Comparison of ENCODE assay signal across 24 cellular contexts in the genomic region with DNA sequence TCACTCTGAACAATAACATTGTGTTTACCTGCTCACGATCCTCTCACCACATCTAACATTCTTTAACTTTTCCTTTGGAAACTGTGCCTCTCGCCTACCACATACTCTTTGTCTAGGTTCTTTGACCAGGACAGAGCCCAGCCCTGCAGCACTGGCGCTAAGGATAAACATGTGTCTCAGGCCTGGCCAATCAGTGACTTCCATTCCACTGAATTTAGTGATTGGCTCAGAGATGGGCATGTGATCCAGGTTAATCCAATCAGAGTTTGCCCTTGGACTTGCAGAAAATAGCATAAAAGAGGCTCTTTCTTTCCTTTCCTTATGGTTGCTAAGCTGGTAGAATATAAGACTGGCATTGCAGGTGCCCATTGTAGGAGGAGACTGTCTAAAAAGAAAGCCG.
DNase-seq lines count a peak whose midpoint lies in the region; ATAC-seq and TF ChIP-seq lines count a peak whose summit lies in the region.
"Had no signal": no experiment of that assay in that cellular context is flagged by ENCODE, and none has a peak within 500 bp of the region (broad histone marks: within the 10 kb centered on the region; RNA-seq: fewer than 3 reads in every experiment).

No MANE protein-coding gene starts in this region.

- no peaks in the 10 kb centered on the region for H3K4me1 ChIP-seq in testis
- no peaks in the 10 kb centered on the region for H3K4me1 ChIP-seq in gastroesophageal sphincter

- DNase-seq in GM12865 (ENCODE audit: low read depth), result peak; percentile 4
- peak; percentile 23 for DNase-seq in RPMI7951 (ENCODE audit: low read depth)
- DNase-seq in testis, result peak; percentile 42
- DNase-seq in NCI-H82 treated with DMSO at 0.1 percent for 48 hours (lab: John Stamatoyannopoulos, UW; ENCODE audit: unreplicated experiment), result no peak
- no peak for DNase-seq in DMS153 treated with DMSO at 0.1 percent for 48 hours (lab: John Stamatoyannopoulos, UW; ENCODE audit: unreplicated experiment)
- DNase-seq: C1 segment of cervical spinal cord; CD4-positive, alpha-beta memory T cell; COR-L47; DMS79; GF-D8; GM23248; H7; KG1; NCI-H1092 treated with DMSO at 0.1 percent for 48 hours; NCI-H1436; NCI-H187 treated with DMSO at 0.1 percent for 48 hours; NCI-H2171 treated with DMSO at 0.1 percent for 48 hours; NCI-H345; NCI-H510A treated with DMSO at 0.1 percent for 48 hours; Right ventricle myocardium superior; T-helper 1 cell had no signal

- ATAC-seq in gastroesophageal sphincter, result no peak

- H3K27ac ChIP-seq in testis (no peak overlapping the region), gastroesophageal sphincter (no peak overlapping the region)
- H3K27ac ChIP-seq: GM23248, HL-60 had no signal

- H3K27me3 ChIP-seq in testis (no peaks in the 10 kb centered on the region), gastroesophageal sphincter (peaks cover 29% of the 10 kb centered on the region)

- WGBS in testis, 2 donors, result 59 to 78% methylated on average over 4 of the region's 4 CpGs
- WGBS in gastroesophageal sphincter (ENCODE audit: low coverage in 1 of 2), 2 donors, result 88 to 92% methylated on average over 3 to 4 of the region's 4 CpGs

- no peak for TF ChIP-seq RAD21 in Ishikawa (IDR thresholded peaks at IDR 0.05; ENCODE audit: low read depth)

- TF ChIP-seq POLR2A in testis (IDR thresholded peaks at IDR 0.05) (no peak), gastroesophageal sphincter (IDR thresholded peaks at IDR 0.05) (no peak)

- no peaks in the 10 kb centered on the region for H3K9me3 ChIP-seq in testis
- no peaks in the 10 kb centered on the region for H3K9me3 ChIP-seq in gastroesophageal sphincter

- TF ChIP-seq CTCF in GM12865 (IDR thresholded peaks at IDR 0.05; ENCODE audit: insufficient read depth, low read depth, low read length, missing control alignments), result no peak
- no peak for TF ChIP-seq CTCF in testis (IDR thresholded peaks at IDR 0.05)
- no peak for TF ChIP-seq CTCF in gastroesophageal sphincter (IDR thresholded peaks at IDR 0.05)

- TF ChIP-seq EP300 in Ishikawa (IDR thresholded peaks at IDR 0.05; ENCODE audit: borderline replicate concordance) (no peak), gastroesophageal sphincter (IDR thresholded peaks at IDR 0.05) (no peak)

- H3K4me3 ChIP-seq in GM12865 (ENCODE audit: low read depth, low read length) (no peak overlapping the region), testis (no peak overlapping the region), gastroesophageal sphincter (no peak overlapping the region)
- H3K4me3 ChIP-seq: GM23248 had no signal

- no peaks in the 10 kb centered on the region for H3K36me3 ChIP-seq in testis (ENCODE audit: low read depth, missing control alignments)
- no peaks in the 10 kb centered on the region for H3K36me3 ChIP-seq in gastroesophageal sphincter

- intact Hi-C loops in testis (cut with DNase I; ENCODE audit: low total_unique reads), result no loop called here

TF ChIP-seq in Ishikawa, 13 proteins besides CTCF, POLR2A, EP300 and RAD21:
- TF ChIP-seq, protein P1, sequence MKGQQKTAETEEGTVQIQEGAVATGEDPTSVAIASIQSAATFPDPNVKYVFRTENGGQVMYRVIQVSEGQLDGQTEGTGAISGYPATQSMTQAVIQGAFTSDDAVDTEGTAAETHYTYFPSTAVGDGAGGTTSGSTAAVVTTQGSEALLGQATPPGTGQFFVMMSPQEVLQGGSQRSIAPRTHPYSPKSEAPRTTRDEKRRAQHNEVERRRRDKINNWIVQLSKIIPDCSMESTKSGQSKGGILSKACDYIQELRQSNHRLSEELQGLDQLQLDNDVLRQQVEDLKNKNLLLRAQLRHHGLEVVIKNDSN (IDR thresholded peaks at IDR 0.05), result peak; percentile 70
- no peak for TF ChIP-seq FOXM1 (IDR thresholded peaks at IDR 0.05; ENCODE audit: borderline replicate concordance, low read depth)

Comparison
In these comparisons a context has a peak if more than half of its experiments do, and no peak if none do; other contexts are left out.
1. DNase-seq: peak in GM12865 (single experiment), RPMI7951 (single experiment) and testis (single experiment); none in NCI-H82 treated with DMSO at 0.1 percent for 48 hours (single experiment) and DMS153 treated with DMSO at 0.1 percent for 48 hours (single experiment).